In genomic region chr19:45883881-45884681, GRCh38 we compare ENCODE assay signal across 1 cellular context.
TF ChIP-seq lines count a peak whose summit lies in the region.

No MANE protein-coding gene starts in this region.

TF ChIP-seq in H1, 55 proteins besides CTCF, POLR2A, EP300 and RAD21:
- TF ChIP-seq SAP30 (IDR thresholded peaks at IDR 0.05; ENCODE audit: insufficient read depth, insufficient replicate concordance, low read length), result no peak
- TF ChIP-seq TBP (IDR thresholded peaks at IDR 0.05; ENCODE audit: low read depth, low read length), result no peak
- no peak for TF ChIP-seq CEBPB (IDR thresholded peaks at IDR 0.05; ENCODE audit: low read depth, low read length)
- no peak for TF ChIP-seq CTBP2 (IDR thresholded peaks at IDR 0.05; ENCODE audit: borderline replicate concordance, insufficient read depth, insufficient read length, low read length)
- no peak for TF ChIP-seq CBX8 (IDR thresholded peaks at IDR 0.05; ENCODE audit: borderline replicate concordance, low read depth, low read length)
- no peak for TF ChIP-seq GTF2F1 (IDR thresholded peaks at IDR 0.05; ENCODE audit: borderline replicate concordance, low read depth, low read length)
- no peak for TF ChIP-seq TCF12 (IDR thresholded peaks at IDR 0.05; ENCODE audit: low read depth, low read length)
- TF ChIP-seq SRF (IDR thresholded peaks at IDR 0.05; ENCODE audit: low read depth, low read length), result no peak
- TF ChIP-seq HDAC6 (IDR thresholded peaks at IDR 0.05; ENCODE audit: low read depth, low read length), result no peak
- TF ChIP-seq JUN (IDR thresholded peaks at IDR 0.05; ENCODE audit: low read depth, low read length), result no peak
- no peak for TF ChIP-seq SP2 (IDR thresholded peaks at IDR 0.05; ENCODE audit: low read length)
- no peak for TF ChIP-seq JUND (IDR thresholded peaks at IDR 0.05; ENCODE audit: low read length)
- TF ChIP-seq SIX5 (IDR thresholded peaks at IDR 0.05; ENCODE audit: low read depth, low read length), result no peak
- TF ChIP-seq E2F6 (IDR thresholded peaks at IDR 0.05), result no peak
- TF ChIP-seq CHD1 (IDR thresholded peaks at IDR 0.05; ENCODE audit: low read depth, low read length), result no peak
- TF ChIP-seq BACH1 (IDR thresholded peaks at IDR 0.05; ENCODE audit: low read length), result no peak
- no peak for TF ChIP-seq SP4 (IDR thresholded peaks at IDR 0.05; ENCODE audit: low read length)
- no peak for TF ChIP-seq KDM1A (IDR thresholded peaks at IDR 0.05; ENCODE audit: borderline replicate concordance, low read length)
- TF ChIP-seq RBBP5 (IDR thresholded peaks at IDR 0.05; ENCODE audit: borderline replicate concordance, low read depth, low read length), result no peak
